ENCODE assay signal across 7 cellular contexts in genomic region chr9:131635285-131635684, GRCh38.
A peak's percentile ranks its signal among the peaks of the same experiment; 100 is the strongest.
DNase-seq lines count a peak whose midpoint lies in the region; ATAC-seq and TF ChIP-seq lines count a peak whose summit lies in the region.

No MANE protein-coding gene starts in this region.

- H3K4me2 ChIP-seq in HCT116 (ENCODE audit: low read length) = peak overlapping the region; percentile 64

- peak in 2 of 4 donors; percentile 85 to 96 for TF ChIP-seq EP300 in upper lobe of left lung (IDR thresholded peaks at IDR 0.05)

- H3K27me3 ChIP-seq in HCT116 (ENCODE audit: insufficient read depth, low read length) = no peaks in the 10 kb centered on the region
- no peaks in the 10 kb centered on the region for H3K27me3 ChIP-seq in upper lobe of left lung

- RAD21 ChIA-PET in HCT116 (lab: Charles Lee; ENCODE audit: low non-redundant PET in 1 of 2, low total read pairs in 2 of 2, uncharacterized antibody in 2 of 2, unreplicated experiment in 2 of 2) = interaction anchor here in 1 of 2 experiments (0.6 kb wide), 1 partner anchor 82 kb away, joined by 3 read pairs; no protein-coding TSS in a partner anchor

- H3K27ac ChIP-seq in HCT116 (ENCODE audit: low read depth, low read length) (peak overlapping the region; percentile 36; the same call in 1 of the 2 replicates), upper lobe of left lung (peak overlapping the region; percentile 84 to 92 (median 88))

- TF ChIP-seq POLR2A in HCT116 (IDR thresholded peaks at IDR 0.05; ENCODE audit: borderline replicate concordance, extremely low read depth, insufficient read depth, insufficient read length) = no peak
- TF ChIP-seq POLR2A in upper lobe of left lung (IDR thresholded peaks at IDR 0.05) = peak in 1 of 4 donors; percentile 81

- peak; percentile 39 for TF ChIP-seq RAD21 in HCT116 (IDR thresholded peaks at IDR 0.05; ENCODE audit: low read depth)

- ATAC-seq in HCT116 = peak; percentile 99
- ATAC-seq in upper lobe of left lung (ENCODE audit: low FRiP score in 2 of 2) = peak; percentile 97

- intact Hi-C loops in HCT116 (cut with micrococcal nuclease) = no loop called here
- intact Hi-C loops in posterior vena cava (cut with DNase I) = no loop called here

- POLR2A ChIA-PET in HCT116 (lab: Charles Lee) = interaction anchor here (0.7 kb wide), 2 partner anchors 17 to 349 kb away, joined by 3 read pairs; no protein-coding TSS in a partner anchor

- CTCF ChIA-PET in HCT116 (lab: Charles Lee) = no interaction called here

- H3K9ac ChIP-seq in HCT116 (ENCODE audit: low read length) = peak overlapping the region; percentile 19

- peak in 1 of 3 experiments; percentile 17; a peak in 1 of 6 replicates for TF ChIP-seq CTCF in HCT116 (IDR thresholded peaks at IDR 0.05 in 2 of 3, conservative IDR thresholded peaks at IDR 0.05 in 1 of 3; ENCODE audit: borderline replicate concordance in 1 of 3, insufficient read depth in 1 of 3, low read depth in 2 of 3, low read length in 2 of 3)
- TF ChIP-seq CTCF in upper lobe of left lung (IDR thresholded peaks at IDR 0.05) = peak in 4 of 6 experiments; percentile 26 to 42 (median 36)

- no peaks in the 10 kb centered on the region for H4K20me1 ChIP-seq in HCT116 (ENCODE audit: insufficient read depth)

- H3K4me1 ChIP-seq in HCT116 (ENCODE audit: control insufficient read depth in 1 of 2, insufficient read depth in 2 of 2, low read length in 2 of 2) (peaks cover 12 to 21% of the 10 kb centered on the region in 2 experiments), upper lobe of left lung (peaks cover 23 to 29% (median 26%) of the 10 kb centered on the region in 4 donors)

- H3K9me2 ChIP-seq in HCT116 (ENCODE audit: insufficient read depth) = no peaks in the 10 kb centered on the region

- H3K9me3 ChIP-seq in HCT116 (ENCODE audit: control insufficient read depth in 1 of 2, insufficient read depth in 1 of 2, low read depth in 1 of 2, low read length in 2 of 2) (no peaks in the 10 kb centered on the region), upper lobe of left lung (no peaks in the 10 kb centered on the region)

- DNase-seq in HCT116 (ENCODE audit: low read depth, low spot score) = peak; percentile 71
- DNase-seq in RKO (ENCODE audit: low spot score) = peak; percentile 93
- peak; percentile 71 for DNase-seq in activated effector memory CD4-positive, alpha-beta T cell treated with Interleukin-2 at 50 U/mL for 16 hours
- peak; percentile 64 for DNase-seq in foreskin melanocyte
- peak; percentile 94 for DNase-seq in posterior vena cava (ENCODE audit: low spot score)
- DNase-seq in upper lobe of left lung = peak in 1 of 2 donors; percentile 97
- no peak for DNase-seq in GM19238 (ENCODE audit: insufficient read length, low spot score)

- 9 to 14% methylated on average over 5 to 6 of the region's 6 CpGs for WGBS in upper lobe of left lung, 2 donors

- H3K4me3 ChIP-seq in HCT116 (replicated peaks in 1 of 2; ENCODE audit: low read depth in 1 of 2, low read length in 2 of 2) (0 out of 4 replicates have a peak overlapping the region, but pooled peaks of 1 of the 2 experiments have one; percentile 9), upper lobe of left lung (no peak overlapping the region)

- no peaks in the 10 kb centered on the region for H3K79me2 ChIP-seq in HCT116 (ENCODE audit: insufficient read depth, low read length)

- H3K36me3 ChIP-seq in HCT116 (ENCODE audit: control insufficient read depth in 1 of 2, insufficient read depth in 2 of 2, low read length in 2 of 2) = no peaks in the 10 kb centered on the region
- peaks cover 8 to 40% (median 16%) of the 10 kb centered on the region in 4 donors for H3K36me3 ChIP-seq in upper lobe of left lung

- BruUV-seq in HCT116 (replicated peaks; lab: Mats Ljungman, UMichigan) = no TSS peak

- H2AFZ ChIP-seq in HCT116 (ENCODE audit: low read depth, low read length, poor library complexity, severe bottlenecking) = no peak overlapping the region

TF ChIP-seq in HCT116, 20 proteins besides CTCF, POLR2A, EP300 and RAD21:
- TF ChIP-seq ZBTB33 (IDR thresholded peaks at IDR 0.05; ENCODE audit: extremely low read depth, insufficient replicate concordance, low read length) = no peak
- no peak for TF ChIP-seq YY1 (IDR thresholded peaks at IDR 0.05; ENCODE audit: extremely low read depth, insufficient replicate concordance, low read depth, low read length)
- no peak for TF ChIP-seq ZNF274 (IDR thresholded peaks at IDR 0.05; ENCODE audit: low read depth, low read length)
- peak; percentile 78 for TF ChIP-seq CEBPB (IDR thresholded peaks at IDR 0.05; ENCODE audit: low read depth)
- no peak for TF ChIP-seq SIN3A (IDR thresholded peaks at IDR 0.05; ENCODE audit: low read depth)
- TF ChIP-seq EGR1 (IDR thresholded peaks at IDR 0.05; ENCODE audit: low read depth) = no peak
- peak; percentile 48; the same call in 1 of the 2 replicates for TF ChIP-seq SP1 (IDR thresholded peaks at IDR 0.05; ENCODE audit: low read depth)
- TF ChIP-seq ATF3 (IDR thresholded peaks at IDR 0.05) = no peak
- no peak for TF ChIP-seq TCF7L2 (IDR thresholded peaks at IDR 0.05; ENCODE audit: borderline replicate concordance, extremely low read depth, insufficient read depth, insufficient read length)
- no peak for TF ChIP-seq EZH2 (IDR thresholded peaks at IDR 0.05)
- TF ChIP-seq EZH2phosphoT487 (IDR thresholded peaks at IDR 0.05; ENCODE audit: borderline replicate concordance) = no peak
- TF ChIP-seq, protein P1, sequence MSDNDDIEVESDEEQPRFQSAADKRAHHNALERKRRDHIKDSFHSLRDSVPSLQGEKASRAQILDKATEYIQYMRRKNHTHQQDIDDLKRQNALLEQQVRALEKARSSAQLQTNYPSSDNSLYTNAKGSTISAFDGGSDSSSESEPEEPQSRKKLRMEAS (IDR thresholded peaks at IDR 0.05) = no peak
- no peak for TF ChIP-seq ZFX (IDR thresholded peaks at IDR 0.05)
- peak; percentile 40 for TF ChIP-seq FOSL1 (IDR thresholded peaks at IDR 0.05; ENCODE audit: low read depth)
- 0 out of 2 replicates have a peak, but pooled peaks have one; percentile 16 for TF ChIP-seq SRF (IDR thresholded peaks at IDR 0.05; ENCODE audit: low read depth)
- TF ChIP-seq REST (IDR thresholded peaks at IDR 0.05; ENCODE audit: low read depth) = no peak
- TF ChIP-seq ELF1 (IDR thresholded peaks at IDR 0.05; ENCODE audit: borderline replicate concordance, low read depth) = no peak
- TF ChIP-seq JUND (IDR thresholded peaks at IDR 0.05) = peak; percentile 50
- TF ChIP-seq CBX3 (IDR thresholded peaks at IDR 0.05; ENCODE audit: low read depth) = no peak
- peak; percentile 14; the same call in 1 of the 2 replicates for TF ChIP-seq POLR2AphosphoS5 (IDR thresholded peaks at IDR 0.05; ENCODE audit: low read depth, low read length)
